2 cellular contexts compared by ENCODE assay signal in the genomic region with DNA sequence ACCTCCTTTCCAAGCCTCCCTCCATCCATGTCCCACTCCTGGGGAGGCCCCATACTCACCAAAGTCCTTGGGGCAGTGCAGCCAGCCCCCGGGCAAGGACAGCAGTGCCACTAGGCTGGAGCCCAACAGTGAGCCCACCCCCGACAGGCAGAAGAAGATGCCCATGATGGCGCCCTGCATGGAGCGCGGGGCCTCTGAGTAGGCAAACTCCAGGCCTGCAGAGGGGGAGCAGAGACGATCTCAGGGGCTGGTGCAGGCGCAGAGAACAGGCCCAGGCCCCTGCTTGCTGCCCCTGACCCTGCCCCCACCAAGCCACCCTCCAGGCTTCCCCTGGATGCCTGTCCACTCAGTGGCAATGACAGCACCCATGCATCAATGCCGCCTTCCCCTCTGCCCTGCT.
TF ChIP-seq lines count a peak whose summit lies in the region.

No MANE protein-coding gene starts in this region.

TF ChIP-seq in SK-N-SH, 30 proteins besides CTCF, POLR2A, EP300 and RAD21:
- TF ChIP-seq, protein P1, sequence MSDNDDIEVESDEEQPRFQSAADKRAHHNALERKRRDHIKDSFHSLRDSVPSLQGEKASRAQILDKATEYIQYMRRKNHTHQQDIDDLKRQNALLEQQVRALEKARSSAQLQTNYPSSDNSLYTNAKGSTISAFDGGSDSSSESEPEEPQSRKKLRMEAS (IDR thresholded peaks at IDR 0.05; ENCODE audit: low read depth), result no peak
- TF ChIP-seq FOXM1 (IDR thresholded peaks at IDR 0.05; ENCODE audit: low read depth) (no peak), ELF1 (IDR thresholded peaks at IDR 0.05) (no peak), GATA2 (CRISPR knock-in tag; IDR thresholded peaks at IDR 0.05) (no peak), JUND (IDR thresholded peaks at IDR 0.05) (no peak), POLR2AphosphoS5 (IDR thresholded peaks at IDR 0.05; ENCODE audit: low read depth, low read length) (no peak), ZBTB33 (IDR thresholded peaks at IDR 0.05; ENCODE audit: borderline replicate concordance, low read depth) (no peak), TCF12 (IDR thresholded peaks at IDR 0.05) (no peak), YY1 (IDR thresholded peaks at IDR 0.05; ENCODE audit: low read depth) (no peak), GABPA (IDR thresholded peaks at IDR 0.05; ENCODE audit: low read depth) (no peak), IRF3 (IDR thresholded peaks at IDR 0.05; ENCODE audit: low read depth, low read length) (no peak), SMC3 (IDR thresholded peaks at IDR 0.05; ENCODE audit: low read depth, low read length) (no peak), PBX3 (IDR thresholded peaks at IDR 0.05) (no peak), RXRA (IDR thresholded peaks at IDR 0.05; ENCODE audit: borderline replicate concordance, low read depth) (no peak), TAF1 (IDR thresholded peaks at IDR 0.05; ENCODE audit: borderline replicate concordance, low read depth, low read length) (no peak), USF1 (IDR thresholded peaks at IDR 0.05; ENCODE audit: borderline replicate concordance, low read depth) (no peak)
- TF ChIP-seq, protein P2, sequence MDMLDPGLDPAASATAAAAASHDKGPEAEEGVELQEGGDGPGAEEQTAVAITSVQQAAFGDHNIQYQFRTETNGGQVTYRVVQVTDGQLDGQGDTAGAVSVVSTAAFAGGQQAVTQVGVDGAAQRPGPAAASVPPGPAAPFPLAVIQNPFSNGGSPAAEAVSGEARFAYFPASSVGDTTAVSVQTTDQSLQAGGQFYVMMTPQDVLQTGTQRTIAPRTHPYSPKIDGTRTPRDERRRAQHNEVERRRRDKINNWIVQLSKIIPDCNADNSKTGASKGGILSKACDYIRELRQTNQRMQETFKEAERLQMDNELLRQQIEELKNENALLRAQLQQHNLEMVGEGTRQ (IDR thresholded peaks at IDR 0.05; ENCODE audit: borderline replicate concordance, low read depth, low read length), result no peak

TF ChIP-seq in SK-N-SH treated with all-trans-retinoic acid at 6 μM for 48 hours, 23 proteins besides CTCF, POLR2A, EP300 and RAD21:
- TF ChIP-seq TCF4 (CRISPR knock-in tag; IDR thresholded peaks at IDR 0.05; ENCODE audit: borderline replicate concordance) (no peak), SNAI2 (CRISPR knock-in tag; IDR thresholded peaks at IDR 0.05) (no peak), ZNF8 (CRISPR knock-in tag; IDR thresholded peaks at IDR 0.05) (no peak), OSR1 (CRISPR knock-in tag; IDR thresholded peaks at IDR 0.05) (no peak), CSDC2 (CRISPR knock-in tag; IDR thresholded peaks at IDR 0.05) (no peak), ZFP30 (CRISPR knock-in tag; IDR thresholded peaks at IDR 0.05) (no peak)
- TF ChIP-seq, protein P3, sequence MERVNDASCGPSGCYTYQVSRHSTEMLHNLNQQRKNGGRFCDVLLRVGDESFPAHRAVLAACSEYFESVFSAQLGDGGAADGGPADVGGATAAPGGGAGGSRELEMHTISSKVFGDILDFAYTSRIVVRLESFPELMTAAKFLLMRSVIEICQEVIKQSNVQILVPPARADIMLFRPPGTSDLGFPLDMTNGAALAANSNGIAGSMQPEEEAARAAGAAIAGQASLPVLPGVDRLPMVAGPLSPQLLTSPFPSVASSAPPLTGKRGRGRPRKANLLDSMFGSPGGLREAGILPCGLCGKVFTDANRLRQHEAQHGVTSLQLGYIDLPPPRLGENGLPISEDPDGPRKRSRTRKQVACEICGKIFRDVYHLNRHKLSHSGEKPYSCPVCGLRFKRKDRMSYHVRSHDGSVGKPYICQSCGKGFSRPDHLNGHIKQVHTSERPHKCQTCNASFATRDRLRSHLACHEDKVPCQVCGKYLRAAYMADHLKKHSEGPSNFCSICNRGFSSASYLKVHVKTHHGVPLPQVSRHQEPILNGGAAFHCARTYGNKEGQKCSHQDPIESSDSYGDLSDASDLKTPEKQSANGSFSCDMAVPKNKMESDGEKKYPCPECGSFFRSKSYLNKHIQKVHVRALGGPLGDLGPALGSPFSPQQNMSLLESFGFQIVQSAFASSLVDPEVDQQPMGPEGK (CRISPR knock-in tag; IDR thresholded peaks at IDR 0.05; ENCODE audit: borderline replicate concordance), result no peak
TF ChIP-seq in SK-N-SH treated with all-trans-retinoic acid at 6 μM for 48 hours: peak in this region for 0.
